8 cellular contexts compared by ENCODE assay signal in the genomic region with DNA sequence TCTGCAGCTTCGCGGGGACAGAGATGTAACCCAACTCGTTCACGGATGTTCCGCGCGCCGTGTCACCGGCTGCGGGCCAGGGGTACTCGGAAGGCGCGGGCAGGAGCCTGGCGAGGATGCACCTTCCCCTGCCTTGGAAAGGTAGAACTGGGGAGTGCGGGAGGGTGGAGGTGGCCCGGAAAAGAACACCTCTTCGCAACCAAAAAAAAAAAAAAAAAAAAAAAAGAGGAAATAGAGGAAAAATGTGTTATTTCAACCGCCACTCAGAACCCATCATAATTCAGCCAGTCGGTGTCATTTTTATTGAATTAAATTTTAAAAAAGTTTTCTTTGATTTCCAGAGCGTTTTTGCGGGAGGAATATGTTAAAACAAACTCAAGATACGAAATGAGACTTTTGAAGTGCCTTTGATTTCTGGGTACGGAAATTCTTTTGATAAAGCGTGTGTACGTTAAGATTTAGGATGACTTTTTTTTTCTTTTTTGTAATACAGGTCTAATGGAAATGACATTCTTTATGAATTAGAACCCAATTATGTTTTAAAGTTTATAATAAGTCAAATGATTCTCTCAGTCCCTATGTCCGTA. TPM values are rescaled to one million over a fixed set of nuclear protein-coding genes. Genes with fewer than 3 reads are reported as not detected.
DNase-seq lines count a peak whose midpoint lies in the region; ATAC-seq and TF ChIP-seq lines count a peak whose summit lies in the region.

No MANE protein-coding gene starts in this region.

- H3K4me1 ChIP-seq in fibroblast of lung (ENCODE audit: control insufficient read depth, extremely low read depth, insufficient read depth, low read length): no peaks in the 10 kb centered on the region

- no peak overlapping the region for H2AFZ ChIP-seq in fibroblast of lung (ENCODE audit: low read length)

- H3K9me3 ChIP-seq in fibroblast of lung (ENCODE audit: control insufficient read depth, insufficient read depth, low read depth, low read length): no peaks in the 10 kb centered on the region

- H3K4me3 ChIP-seq in fibroblast of lung (replicated peaks in 1 of 4; ENCODE audit: control extremely low read depth in 1 of 4, insufficient read depth in 1 of 4, low read depth in 3 of 4, low read length in 4 of 4): peak overlapping the region; percentile 49 to 97 (median 73)
- peak overlapping the region; percentile 98 for H3K4me3 ChIP-seq in retinal pigment epithelial cell (ENCODE audit: low read length)

- peak overlapping the region; percentile 63 for H3K9ac ChIP-seq in fibroblast of lung (ENCODE audit: insufficient read depth, low read length)

- DNase-seq in RKO (ENCODE audit: low spot score) (peak; percentile 24), fibroblast of lung (ENCODE audit: low read depth in 2 of 2) (no peak), retinal pigment epithelial cell (ENCODE audit: low read depth) (no peak), amygdala (lab: John Stamatoyannopoulos, UW) (no peak), NCI-H2029 treated with DMSO at 0.1 percent for 48 hours (lab: John Stamatoyannopoulos, UW) (no peak)
- DNase-seq in activated CD8-positive, alpha-beta memory T cell treated with anti-CD3 and anti-CD28 coated beads, Interleukin-2, amount 50 U/mL, for 4 hours: no peak

- no peak for TF ChIP-seq CTCF in fibroblast of lung (conservative IDR thresholded peaks at IDR 0.05 in 1 of 2, IDR thresholded peaks at IDR 0.05 in 1 of 2; ENCODE audit: low read depth in 1 of 2, low read length in 2 of 2)
- TF ChIP-seq CTCF in retinal pigment epithelial cell (conservative IDR thresholded peaks at IDR 0.05; ENCODE audit: low read depth, low read length): no peak

- H3K36me3 ChIP-seq in fibroblast of lung (ENCODE audit: control insufficient read depth, insufficient read depth, low read length): peaks cover under 1% of the 10 kb centered on the region

- ATAC-seq in HG02588 (IDR thresholded peaks at IDR 0.05; ENCODE audit: unreplicated experiment): no peak

- TF ChIP-seq POLR2A in GM18526 (IDR thresholded peaks at IDR 0.05; ENCODE audit: extremely low read depth, insufficient read length): peak; percentile 67

- H3K27ac ChIP-seq in fibroblast of lung (ENCODE audit: insufficient read depth, low read length): peak overlapping the region; percentile 84

- no peaks in the 10 kb centered on the region for H3K27me3 ChIP-seq in fibroblast of lung (ENCODE audit: control insufficient read depth, insufficient read depth, low read length)

- H3K4me2 ChIP-seq in fibroblast of lung (ENCODE audit: extremely low read depth, insufficient read depth, low read length): peak overlapping the region; percentile 65

- no peaks in the 10 kb centered on the region for H4K20me1 ChIP-seq in fibroblast of lung (ENCODE audit: control insufficient read depth, extremely low read depth, insufficient read depth, low read length)

- peaks cover 65% of the 10 kb centered on the region for H3K79me2 ChIP-seq in fibroblast of lung (ENCODE audit: control insufficient read depth, insufficient read depth, low read length)

RNA-seq across cellular contexts. Expression of gene CDKN1B, which starts 8.9 kb away (rescaled TPM):
- total RNA-seq in fibroblast of lung: 50.9 and 58.0 TPM in 2 replicates
- 12.6 and 21.4 TPM in 2 replicates for polyA plus RNA-seq in fibroblast of lung
- polyA plus RNA-seq in fibroblast of lung (2012): 16.7 and 28.0 TPM in 2 replicates
- polyA minus RNA-seq in fibroblast of lung (ENCODE audit: low replicate concordance): 0.89 and 2.8 TPM in 2 replicates

RNA-seq across cellular contexts. Expression of gene GPR19, which starts 30.1 kb away (rescaled TPM):
- total RNA-seq in fibroblast of lung: not detected in 2 replicates
- 0.24 and 0.35 TPM in 2 replicates for polyA plus RNA-seq in fibroblast of lung
- 0.20 and 0.36 TPM in 2 replicates for polyA plus RNA-seq in fibroblast of lung (2012)
- polyA minus RNA-seq in fibroblast of lung (ENCODE audit: low replicate concordance): not detected in 2 replicates

RNA-seq across cellular contexts. Expression of gene APOLD1, which starts 59.4 kb away (rescaled TPM):
- total RNA-seq in fibroblast of lung: 1.5 and 3.1 TPM in 2 replicates
- 2.7 and 3.2 TPM in 2 replicates for polyA plus RNA-seq in fibroblast of lung
- polyA plus RNA-seq in fibroblast of lung (2012): 2.2 and 2.3 TPM in 2 replicates
- 1.6 and 2.0 TPM in 2 replicates for polyA minus RNA-seq in fibroblast of lung (ENCODE audit: low replicate concordance)
